8 cellular contexts compared by ENCODE assay signal in genomic region chr12:56189918-56190694, GRCh38. TPM values are rescaled to one million over a fixed set of nuclear protein-coding genes. Genes with fewer than 3 reads are reported as not detected.
DNase-seq lines count a peak whose midpoint lies in the region; ATAC-seq and TF ChIP-seq lines count a peak whose summit lies in the region.

No MANE protein-coding gene starts in this region.

- peaks cover 8% of the 10 kb centered on the region for H3K4me1 Mint-ChIP-seq in glutamatergic neuron (ENCODE audit: low read depth, unreplicated experiment)

- H3K79me2 ChIP-seq in HCT116 (ENCODE audit: insufficient read depth, low read length): peaks cover 33% of the 10 kb centered on the region

- RAD21 ChIA-PET in HCT116 (lab: Charles Lee; ENCODE audit: low non-redundant PET in 1 of 2, low total read pairs in 2 of 2, uncharacterized antibody in 2 of 2, unreplicated experiment in 2 of 2): interaction anchor here (0.7 to 1.2 kb wide), 6 partner anchors 18 to 170 kb away, joined by 4 to 8 read pairs (median 6); partner anchors contain the start of genes ESYT1 (in 1 of the 2) and ZC3H10 (in 1 of the 2)

- peak overlapping the region; percentile 96 to 100 for H3K27ac Mint-ChIP-seq in activated naive CD4-positive, alpha-beta T cell treated with anti-CD3 and anti-CD28 coated beads, Interleukin-2, amount 50 U/mL, for 72 hours
- peak overlapping the region; percentile 96 for H3K27ac Mint-ChIP-seq in glutamatergic neuron (ENCODE audit: unreplicated experiment)

- H3K9ac ChIP-seq in HCT116 (ENCODE audit: low read length): peak overlapping the region; percentile 70

- peaks cover 17 to 27% of the 10 kb centered on the region in 2 experiments for H3K4me1 ChIP-seq in HCT116 (ENCODE audit: control insufficient read depth in 1 of 2, insufficient read depth in 2 of 2, low read length in 2 of 2)

- CTCF ChIA-PET in HCT116 (lab: Charles Lee): interaction anchor here (0.7 to 3.3 kb wide), 23 partner anchors 9 to 461 kb away, joined by 3 to 29 read pairs (median 4); partner anchors contain the start of genes ANKRD52, CD63, COQ10A and ESYT1

- peak overlapping the region; percentile 86 for H2AFZ ChIP-seq in HCT116 (ENCODE audit: low read depth, low read length, poor library complexity, severe bottlenecking)

- DNase-seq in DMS79 (lab: John Stamatoyannopoulos, UW): peak; percentile 48
- DNase-seq in HCT116 (ENCODE audit: low read depth, low spot score): peak; percentile 90
- peak; percentile 62 for DNase-seq in NCI-H1048 (lab: John Stamatoyannopoulos, UW)
- peak; percentile 88 to 92 for DNase-seq in activated naive CD4-positive, alpha-beta T cell treated with anti-CD3 and anti-CD28 coated beads, Interleukin-2, amount 50 U/mL, for 72 hours (ENCODE audit: low spot score in 2 of 2)
- DNase-seq in glutamatergic neuron: peak; percentile 90
- DNase-seq in occipital lobe (lab: John Stamatoyannopoulos, UW): peak; percentile 68
- DNase-seq in superior temporal gyrus (ENCODE audit: extremely low spot score): peak; percentile 86

- peak overlapping the region; percentile 84 for H3K27ac ChIP-seq in HCT116 (ENCODE audit: low read depth, low read length)

- ATAC-seq in HCT116 (peak; percentile 63), SK-N-SH treated with all-trans-retinoic acid at 6 μM for 48 hours (peak; percentile 69)
- peak; percentile 60 to 64 for ATAC-seq in activated naive CD4-positive, alpha-beta T cell treated with anti-CD3 and anti-CD28 coated beads, Interleukin-2, amount 50 U/mL, for 72 hours

- H3K4me3 Mint-ChIP-seq in glutamatergic neuron (ENCODE audit: unreplicated experiment): peak overlapping the region; percentile 97

- no peak for TF ChIP-seq CTCF in HCT116 (IDR thresholded peaks at IDR 0.05 in 2 of 3, conservative IDR thresholded peaks at IDR 0.05 in 1 of 3; ENCODE audit: borderline replicate concordance in 1 of 3, insufficient read depth in 1 of 3, low read depth in 2 of 3, low read length in 2 of 3)
- peak; percentile 37 for TF ChIP-seq CTCF in glutamatergic neuron (IDR thresholded peaks at IDR 0.05; ENCODE audit: partially characterized antibody, unreplicated experiment)

- POLR2A ChIA-PET in HCT116 (lab: Charles Lee): interaction anchor here (0.5 to 2.7 kb wide), 13 partner anchors 10 to 1862 kb away, joined by 3 to 17 read pairs (median 3); partner anchors contain the start of genes ESYT1, MYL6B, RNF41 and ZC3H10

- intact Hi-C loops in HCT116 (cut with micrococcal nuclease): loop anchor here (1.0 to 5.0 kb wide), 4 partner anchors 71 to 402 kb away; no protein-coding TSS in a partner anchor

- no peaks in the 10 kb centered on the region for H4K20me1 ChIP-seq in HCT116 (ENCODE audit: insufficient read depth)

- TF ChIP-seq RAD21 in HCT116 (IDR thresholded peaks at IDR 0.05; ENCODE audit: low read depth): no peak

- H3K27me3 ChIP-seq in HCT116 (ENCODE audit: insufficient read depth, low read length): no peaks in the 10 kb centered on the region

- H3K9me2 ChIP-seq in HCT116 (ENCODE audit: insufficient read depth): no peaks in the 10 kb centered on the region

- H3K9me3 ChIP-seq in HCT116 (ENCODE audit: control insufficient read depth in 1 of 2, insufficient read depth in 1 of 2, low read depth in 1 of 2, low read length in 2 of 2): no peaks in the 10 kb centered on the region

- BruUV-seq in HCT116 (replicated peaks; lab: Mats Ljungman, UMichigan): TSS peak; percentile 65

- H3K4me2 ChIP-seq in HCT116 (ENCODE audit: low read length): peak overlapping the region; percentile 84

- peaks cover 6 to 12% of the 10 kb centered on the region in 2 experiments; a peak in 3 of 4 replicates for H3K36me3 ChIP-seq in HCT116 (ENCODE audit: control insufficient read depth in 1 of 2, insufficient read depth in 2 of 2, low read length in 2 of 2)

- H3K4me3 ChIP-seq in HCT116 (replicated peaks in 1 of 2; ENCODE audit: low read depth in 1 of 2, low read length in 2 of 2): peak overlapping the region; percentile 75 to 86

- peaks cover 0 to 6% of the 10 kb centered on the region in 2 donors for H3K9me3 Mint-ChIP-seq in activated naive CD4-positive, alpha-beta T cell treated with anti-CD3 and anti-CD28 coated beads, Interleukin-2, amount 50 U/mL, for 72 hours
- peaks cover 24% of the 10 kb centered on the region for H3K9me3 Mint-ChIP-seq in glutamatergic neuron (ENCODE audit: unreplicated experiment)

- H3K36me3 Mint-ChIP-seq in activated naive CD4-positive, alpha-beta T cell treated with anti-CD3 and anti-CD28 coated beads, Interleukin-2, amount 50 U/mL, for 72 hours: peaks cover 19 to 24% of the 10 kb centered on the region in 2 donors
- H3K36me3 Mint-ChIP-seq in glutamatergic neuron (ENCODE audit: unreplicated experiment): peaks cover 4% of the 10 kb centered on the region

- peak; percentile 45 for TF ChIP-seq POLR2A in HCT116 (IDR thresholded peaks at IDR 0.05; ENCODE audit: borderline replicate concordance, extremely low read depth, insufficient read depth, insufficient read length)

- H3K27me3 Mint-ChIP-seq in glutamatergic neuron (ENCODE audit: unreplicated experiment): peaks cover 21% of the 10 kb centered on the region

TF ChIP-seq in HCT116, 20 proteins besides CTCF, POLR2A, EP300 and RAD21 (continues in another document):
- TF ChIP-seq CBX3 (IDR thresholded peaks at IDR 0.05; ENCODE audit: low read depth): peak; percentile 83
- TF ChIP-seq MAX (IDR thresholded peaks at IDR 0.05): peak; percentile 60
- TF ChIP-seq ATF3 (IDR thresholded peaks at IDR 0.05): peak; percentile 92; the same call in 1 of the 2 replicates
- TF ChIP-seq ZFX (IDR thresholded peaks at IDR 0.05): peak; percentile 39; the same call in 1 of the 2 replicates
- peak; percentile 64 for TF ChIP-seq YY1 (IDR thresholded peaks at IDR 0.05; ENCODE audit: extremely low read depth, insufficient replicate concordance, low read depth, low read length)

TF ChIP-seq in SK-N-SH treated with all-trans-retinoic acid at 6 μM for 48 hours, 23 proteins besides CTCF, POLR2A, EP300 and RAD21:
- TF ChIP-seq CREB5 (CRISPR knock-in tag; IDR thresholded peaks at IDR 0.05; ENCODE audit: low read depth) (0 out of 2 replicates have a peak, but pooled peaks have one; percentile 24), ESRRG (CRISPR knock-in tag; IDR thresholded peaks at IDR 0.05) (no peak)

RNA-seq across cellular contexts. Expression of gene SMARCC2, which starts 0.8 kb away (rescaled TPM):
- total RNA-seq in HCT116 (2021; ENCODE audit: unreplicated experiment): 99.7 TPM
- 46.0 and 55.3 TPM in 2 replicates for polyA plus RNA-seq in HCT116 (2012)
- 100 to 1,000 TPM; 101 to 123 TPM for total RNA-seq in activated naive CD4-positive, alpha-beta T cell treated with anti-CD3 and anti-CD28 coated beads, Interleukin-2, amount 50 U/mL, for 72 hours
- 196 TPM for total RNA-seq in glutamatergic neuron (ENCODE audit: unreplicated experiment)
- total RNA-seq in occipital lobe: 80.6 TPM

RNA-seq across cellular contexts. Expression of gene RNF41, which starts 31.6 kb away (rescaled TPM):
- total RNA-seq in HCT116 (2021; ENCODE audit: unreplicated experiment): 40.6 TPM
- 41.7 and 52.7 TPM in 2 replicates for polyA plus RNA-seq in HCT116 (2012)
- total RNA-seq in activated naive CD4-positive, alpha-beta T cell treated with anti-CD3 and anti-CD28 coated beads, Interleukin-2, amount 50 U/mL, for 72 hours: 10 to 100 TPM; 33.4 to 39.0 TPM
- total RNA-seq in glutamatergic neuron (ENCODE audit: unreplicated experiment): 72.6 TPM
- 78.1 TPM for total RNA-seq in occipital lobe

RNA-seq across cellular contexts. Expression of gene MYL6, which starts 31.9 kb away (rescaled TPM):
- total RNA-seq in HCT116 (2021; ENCODE audit: unreplicated experiment) (554 TPM), glutamatergic neuron (ENCODE audit: unreplicated experiment) (2,223 TPM), occipital lobe (417 TPM)
- 910 and 946 TPM in 2 replicates for polyA plus RNA-seq in HCT116 (2012)
- 1,000 to 10,000 TPM; 1,014 to 1,193 TPM for total RNA-seq in activated naive CD4-positive, alpha-beta T cell treated with anti-CD3 and anti-CD28 coated beads, Interleukin-2, amount 50 U/mL, for 72 hours

RNA-seq across cellular contexts. Expression of gene NABP2, which starts 34.0 kb away (rescaled TPM):
- total RNA-seq in HCT116 (2021; ENCODE audit: unreplicated experiment) (52.9 TPM), glutamatergic neuron (ENCODE audit: unreplicated experiment) (42.6 TPM), occipital lobe (20.1 TPM)
- 44.3 and 52.3 TPM in 2 replicates for polyA plus RNA-seq in HCT116 (2012)
- total RNA-seq in activated naive CD4-positive, alpha-beta T cell treated with anti-CD3 and anti-CD28 coated beads, Interleukin-2, amount 50 U/mL, for 72 hours: 10 to 100 TPM; 60.7 to 90.5 TPM

RNA-seq across cellular contexts. Expression of gene MYL6B, which starts 37.7 kb away (rescaled TPM):
- 94.3 TPM for total RNA-seq in HCT116 (2021; ENCODE audit: unreplicated experiment)
- 92.6 and 103 TPM in 2 replicates for polyA plus RNA-seq in HCT116 (2012)
- 100 to 1,000 TPM in 1 of 2 donors, 10 to 100 TPM in 1; 99.7 to 112 TPM for total RNA-seq in activated naive CD4-positive, alpha-beta T cell treated with anti-CD3 and anti-CD28 coated beads, Interleukin-2, amount 50 U/mL, for 72 hours
- total RNA-seq in glutamatergic neuron (ENCODE audit: unreplicated experiment): 232 TPM
- 77.0 TPM for total RNA-seq in occipital lobe

Comparison
In these comparisons a context has a peak if more than half of its experiments do, and no peak if none do; other contexts are left out.
1. Peak in every context shown above with its lines: DNase-seq, ATAC-seq, H3K4me3 ChIP-seq and H3K27ac ChIP-seq.